In the genomic region with DNA sequence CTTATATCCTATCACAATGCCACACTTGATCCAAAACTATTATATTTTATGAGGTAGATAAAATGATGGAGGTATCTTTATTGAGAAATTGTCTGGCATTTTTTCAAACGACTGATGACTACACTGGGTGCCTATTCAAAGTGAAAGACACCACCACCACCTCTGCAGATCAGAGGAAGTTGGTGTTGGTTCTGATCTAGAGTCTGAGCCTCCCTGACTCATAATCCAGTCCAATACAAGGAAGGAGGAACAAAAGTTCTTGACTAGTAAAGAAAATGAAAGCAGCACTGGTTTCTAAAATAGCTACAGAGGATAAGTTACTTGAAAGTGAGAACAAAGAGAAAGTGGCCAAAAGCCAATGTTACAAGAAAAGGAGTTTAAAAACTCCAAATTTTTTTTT, we compare ENCODE assay signal across 1 cellular context.
TF ChIP-seq lines count a peak whose summit lies in the region.

No MANE protein-coding gene starts in this region.

TF ChIP-seq in GM23338, 12 proteins besides CTCF, POLR2A, EP300 and RAD21 (continued from another document):
- TF ChIP-seq, protein P1, sequence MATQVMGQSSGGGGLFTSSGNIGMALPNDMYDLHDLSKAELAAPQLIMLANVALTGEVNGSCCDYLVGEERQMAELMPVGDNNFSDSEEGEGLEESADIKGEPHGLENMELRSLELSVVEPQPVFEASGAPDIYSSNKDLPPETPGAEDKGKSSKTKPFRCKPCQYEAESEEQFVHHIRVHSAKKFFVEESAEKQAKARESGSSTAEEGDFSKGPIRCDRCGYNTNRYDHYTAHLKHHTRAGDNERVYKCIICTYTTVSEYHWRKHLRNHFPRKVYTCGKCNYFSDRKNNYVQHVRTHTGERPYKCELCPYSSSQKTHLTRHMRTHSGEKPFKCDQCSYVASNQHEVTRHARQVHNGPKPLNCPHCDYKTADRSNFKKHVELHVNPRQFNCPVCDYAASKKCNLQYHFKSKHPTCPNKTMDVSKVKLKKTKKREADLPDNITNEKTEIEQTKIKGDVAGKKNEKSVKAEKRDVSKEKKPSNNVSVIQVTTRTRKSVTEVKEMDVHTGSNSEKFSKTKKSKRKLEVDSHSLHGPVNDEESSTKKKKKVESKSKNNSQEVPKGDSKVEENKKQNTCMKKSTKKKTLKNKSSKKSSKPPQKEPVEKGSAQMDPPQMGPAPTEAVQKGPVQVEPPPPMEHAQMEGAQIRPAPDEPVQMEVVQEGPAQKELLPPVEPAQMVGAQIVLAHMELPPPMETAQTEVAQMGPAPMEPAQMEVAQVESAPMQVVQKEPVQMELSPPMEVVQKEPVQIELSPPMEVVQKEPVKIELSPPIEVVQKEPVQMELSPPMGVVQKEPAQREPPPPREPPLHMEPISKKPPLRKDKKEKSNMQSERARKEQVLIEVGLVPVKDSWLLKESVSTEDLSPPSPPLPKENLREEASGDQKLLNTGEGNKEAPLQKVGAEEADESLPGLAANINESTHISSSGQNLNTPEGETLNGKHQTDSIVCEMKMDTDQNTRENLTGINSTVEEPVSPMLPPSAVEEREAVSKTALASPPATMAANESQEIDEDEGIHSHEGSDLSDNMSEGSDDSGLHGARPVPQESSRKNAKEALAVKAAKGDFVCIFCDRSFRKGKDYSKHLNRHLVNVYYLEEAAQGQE (IDR thresholded peaks at IDR 0.05; ENCODE audit: unreplicated experiment): no peak
TF ChIP-seq in GM23338: peak in this region for 0.
